Comparison of ENCODE assay signal across 23 cellular contexts in genomic region chr3:57234613-57235575, GRCh38. TPM values are rescaled to one million over a fixed set of nuclear protein-coding genes. Genes with fewer than 3 reads are reported as not detected.
A peak's percentile ranks its signal among the peaks of the same experiment; 100 is the strongest.
DNase-seq lines count a peak whose midpoint lies in the region; ATAC-seq, FAIRE-seq and TF ChIP-seq lines count a peak whose summit lies in the region.
"Had no signal": no experiment of that assay in that cellular context is flagged by ENCODE, and none has a peak within 500 bp of the region (broad histone marks: within the 10 kb centered on the region; RNA-seq: fewer than 3 reads in every experiment).

No MANE protein-coding gene starts in this region.

- POLR2A ChIA-PET in GM12878 (lab: Charles Lee) = interaction anchor here (0.6 to 3.2 kb wide), 7 partner anchors 9 to 553 kb away, joined by 3 to 15 read pairs (median 4); no protein-coding TSS in a partner anchor

- TF ChIP-seq CTCF in GM12865 (IDR thresholded peaks at IDR 0.05; ENCODE audit: insufficient read depth, low read depth, low read length, missing control alignments) (no peak), GM12878 (IDR thresholded peaks at IDR 0.05 in 2 of 3, conservative IDR thresholded peaks at IDR 0.05 in 1 of 3; ENCODE audit: control insufficient read depth in 2 of 3, extremely low read depth in 1 of 3, insufficient read depth in 1 of 3, low read depth in 3 of 3, low read length in 3 of 3) (no peak), glutamatergic neuron (IDR thresholded peaks at IDR 0.05; ENCODE audit: partially characterized antibody, unreplicated experiment) (no peak)

- no peak overlapping the region for H3K27ac Mint-ChIP-seq in glutamatergic neuron (ENCODE audit: unreplicated experiment)

- H4K20me1 ChIP-seq in GM12878 (ENCODE audit: control insufficient read depth, insufficient read depth) = no peaks in the 10 kb centered on the region

- H3K27me3 Mint-ChIP-seq in glutamatergic neuron (ENCODE audit: unreplicated experiment) = no peaks in the 10 kb centered on the region
- H3K27me3 Mint-ChIP-seq: central memory CD8-positive, alpha-beta T cell; effector memory CD8-positive, alpha-beta T cell had no signal

- CTCF ChIA-PET in GM12878 (lab: Yijun Ruan, JAX) = interaction anchor here (0.6 to 1.6 kb wide), 3 partner anchors 8 to 163 kb away, joined by 3 to 6 read pairs (median 6); no protein-coding TSS in a partner anchor

- peak; percentile 58 for ATAC-seq in GM19351 (IDR thresholded peaks at IDR 0.05; ENCODE audit: unreplicated experiment)
- ATAC-seq in HG03139 (IDR thresholded peaks at IDR 0.05; ENCODE audit: unreplicated experiment) = peak; percentile 52
- ATAC-seq in GM12878 = peak; percentile 89
- ATAC-seq: activated CD4-positive, CD25-positive, alpha-beta regulatory T cell treated with anti-CD3 and anti-CD28 coated beads, Interleukin-2, amount 50 U/mL, for 24 hours; effector memory CD8-positive, alpha-beta T cell had no signal

- H2AFZ ChIP-seq in GM12878 (ENCODE audit: control insufficient read depth, low read depth, low read length) = peak overlapping the region; percentile 68

- no peaks in the 10 kb centered on the region for H3K36me3 Mint-ChIP-seq in glutamatergic neuron (ENCODE audit: unreplicated experiment)

- no TSS peak for BruUV-seq in GM12878 (replicated peaks; lab: Mats Ljungman, UMichigan)

- FAIRE-seq in GM12878 (lab: Jason Lieb, UNC) = no peak
- FAIRE-seq: H1 had no signal

- no peaks in the 10 kb centered on the region; the same call in 2 of the 3 replicates for H3K9me3 ChIP-seq in GM12878 (replicated peaks; ENCODE audit: control insufficient read depth, insufficient read depth, low read length)
- H3K9me3 ChIP-seq: tibial nerve had no signal

- TF ChIP-seq RAD21 in GM12878 (IDR thresholded peaks at IDR 0.05; ENCODE audit: insufficient read depth, low read depth, low read length) = no peak

- DNase-seq in GM12865 (ENCODE audit: low read depth) = peak; percentile 39
- no peak for DNase-seq in GM12878 (ENCODE audit: low read depth, low spot score)
- no peak for DNase-seq in stimulated activated CD4-positive, alpha-beta T cell treated with anti-CD3 and anti-CD28 coated beads, Interleukin-4, amount 100 ng/mL, for 1 hour
- no peak for DNase-seq in glutamatergic neuron
- DNase-seq in HuH-7 (ENCODE audit: low spot score) = no peak
- DNase-seq in globus pallidus (ENCODE audit: low spot score) = no peak
- DNase-seq: amniotic stem cell; effector memory CD8-positive, alpha-beta T cell; hypothalamus; mesendoderm; NCI-H1694 treated with DMSO at 0.1 percent for 48 hours; NCI-H446 treated with DMSO at 0.1 percent for 48 hours; SIG-M5; stimulated activated naive CD4-positive, alpha-beta T cell had no signal

- intact Hi-C loops in GM12878 (cut with micrococcal nuclease; ENCODE audit: unreplicated experiment) = no loop called here

- RAD21 ChIA-PET in GM12878 (lab: Charles Lee; ENCODE audit: unreplicated experiment) = interaction anchor here (1.0 to 1.8 kb wide), 2 partner anchors 38 to 162 kb away, joined by 3 to 10 read pairs; no protein-coding TSS in a partner anchor

- in situ Hi-C loops in GM12878 (cut with MboI) = no loop called here

- TF ChIP-seq EP300 in GM12878 (IDR thresholded peaks at IDR 0.05; ENCODE audit: borderline replicate concordance in 1 of 2, control insufficient read depth in 1 of 2, low read depth in 2 of 2, low read length in 2 of 2) = no peak

- H3K27me3 ChIP-seq in GM12878 (replicated peaks in 1 of 2; ENCODE audit: control insufficient read depth in 2 of 2, insufficient read depth in 2 of 2, low read length in 1 of 2) = no peaks in the 10 kb centered on the region
- H3K27me3 ChIP-seq: tibial nerve had no signal

- WGBS in GM12878 (ENCODE audit: insufficient coverage, insufficient replicate concordance, low lambda C conversion rate, missing lambda C conversion rate) = 48% methylated on average over 13 of the region's 13 CpGs

- peak overlapping the region; percentile 49; the same call in 1 of the 2 replicates for H3K9ac ChIP-seq in GM12878 (ENCODE audit: control insufficient read depth, insufficient read depth, low read length)

- H3K4me3 Mint-ChIP-seq in glutamatergic neuron (ENCODE audit: unreplicated experiment) = no peak overlapping the region
- H3K4me3 Mint-ChIP-seq: central memory CD8-positive, alpha-beta T cell; effector memory CD8-positive, alpha-beta T cell had no signal

- TF ChIP-seq POLR2A in GM12878 (IDR thresholded peaks at IDR 0.05; ENCODE audit: low read depth, low read length) = no peak

- H3K4me2 ChIP-seq in GM12878 (ENCODE audit: control insufficient read depth, insufficient read depth) = peak overlapping the region; percentile 66

- peaks cover 40% of the 10 kb centered on the region for H3K79me2 ChIP-seq in GM12878 (ENCODE audit: control insufficient read depth, insufficient read depth, low read length)

- peak overlapping the region; percentile 76 for H3K27ac ChIP-seq in GM12878 (ENCODE audit: control insufficient read depth, insufficient read depth)
- H3K27ac ChIP-seq: tibial nerve had no signal

- H3K9me3 Mint-ChIP-seq in glutamatergic neuron (ENCODE audit: unreplicated experiment) = no peaks in the 10 kb centered on the region
- H3K9me3 Mint-ChIP-seq: central memory CD8-positive, alpha-beta T cell; effector memory CD8-positive, alpha-beta T cell had no signal

- no peaks in the 10 kb centered on the region for H3K4me1 Mint-ChIP-seq in glutamatergic neuron (ENCODE audit: low read depth, unreplicated experiment)

- SMC1A ChIA-PET in GM12878 (lab: Charles Lee; ENCODE audit: uncharacterized antibody, unreplicated experiment) = interaction anchor here (0.6 to 1.8 kb wide), 5 partner anchors 10 to 592 kb away, joined by 3 to 5 read pairs (median 3); no protein-coding TSS in a partner anchor

- H3K4me1 ChIP-seq in GM12878 (ENCODE audit: control insufficient read depth, insufficient read depth, low read length) = peaks cover 2% of the 10 kb centered on the region; the same call in 1 of the 2 replicates

- peaks cover 0 to 22% of the 10 kb centered on the region in 2 experiments; a peak in 2 of 4 replicates for H3K36me3 ChIP-seq in GM12878 (ENCODE audit: control insufficient read depth in 2 of 2, insufficient read depth in 2 of 2, low read length in 1 of 2)

- H3K4me3 ChIP-seq in GM12865 (ENCODE audit: low read depth, low read length) (no peak overlapping the region), GM12878 (peak overlapping the region; percentile 38; the same call in 1 of the 2 replicates)
- H3K4me3 ChIP-seq: tibial nerve had no signal

RNA-seq across cellular contexts. Expression of gene APPL1, which starts 7.4 kb away (rescaled TPM):
- total RNA-seq in GM12878 (2013; cell fraction: nucleolus; rRNA removed) = 91.7 and 99.2 TPM in 2 replicates
- total RNA-seq in GM12878 (2014; rRNA removed) = 56.5 and 66.2 TPM in 2 replicates
- 46.5 and 46.7 TPM in 2 replicates for total RNA-seq in GM12878 (2014; rRNA removed; fragmentation: Illumina TruSeq; extraction: Trizol)
- 35.2 and 39.5 TPM in 2 replicates for total RNA-seq in GM12878 (2021)
- 15.1 TPM for polyA plus RNA-seq in GM12878 (2011; ENCODE audit: low read depth)
- polyA plus RNA-seq in GM12878 (2011; rRNA removed) = 40.9 and 66.4 TPM in 2 replicates
- 21.2 and 22.6 TPM in 2 replicates for polyA plus RNA-seq in GM12878 (2011; cell fraction: cytosol; rRNA removed)
- polyA plus RNA-seq in GM12878 (2011; cell fraction: nucleus; rRNA removed) = 16.3 and 16.4 TPM in 2 replicates
- polyA plus RNA-seq in GM12878 (2012) = 20.5 and 22.5 TPM in 2 replicates
- polyA plus RNA-seq in GM12878 (2014; fragmentation: Illumina TruSeq; extraction: Trizol) = 38.3 and 44.0 TPM in 2 replicates
- polyA plus RNA-seq in GM12878 (2014; fragmentation: Nextera tagmentation; extraction: Ambion mirVana) = 10 to 100 TPM; 15.0 to 16.6 TPM
- 23.1 and 26.0 TPM in 2 replicates for polyA plus RNA-seq in GM12878 (2014; rRNA removed)
- 10 to 100 TPM; 73.4 to 77.6 TPM for polyA plus RNA-seq in GM12878 (2016; fragmentation: Nextera tagmentation; extraction: Ambion mirVana)
- 58.4 and 64.9 TPM in 2 replicates for polyA minus RNA-seq in GM12878 (2011; rRNA and poly(A)+ RNA removed)
- 27.5 and 41.4 TPM in 2 replicates for polyA minus RNA-seq in GM12878 (2011; cell fraction: cytosol; rRNA and poly(A)+ RNA removed)
- 23.3 and 31.1 TPM in 2 replicates for polyA minus RNA-seq in GM12878 (2011; cell fraction: nucleus; rRNA and poly(A)+ RNA removed)
- 23.0 TPM for total RNA-seq in glutamatergic neuron (ENCODE audit: unreplicated experiment)

RNA-seq across cellular contexts. Expression of gene HESX1, which starts 35.1 kb away (rescaled TPM):
- 1.9 and 2.0 TPM in 2 replicates for total RNA-seq in GM12878 (2013; cell fraction: nucleolus; rRNA removed)
- total RNA-seq in GM12878 (2014; rRNA removed) = 3.6 and 4.6 TPM in 2 replicates
- total RNA-seq in GM12878 (2014; rRNA removed; fragmentation: Illumina TruSeq; extraction: Trizol) = 2.5 and 2.7 TPM in 2 replicates
- 2.7 and 3.1 TPM in 2 replicates for total RNA-seq in GM12878 (2021)
- 0.75 TPM for polyA plus RNA-seq in GM12878 (2011; ENCODE audit: low read depth)
- polyA plus RNA-seq in GM12878 (2011; rRNA removed) = 5.8 and 8.3 TPM in 2 replicates
- 2.7 and 3.7 TPM in 2 replicates for polyA plus RNA-seq in GM12878 (2011; cell fraction: cytosol; rRNA removed)
- 5.4 and 7.0 TPM in 2 replicates for polyA plus RNA-seq in GM12878 (2011; cell fraction: nucleus; rRNA removed)
- polyA plus RNA-seq in GM12878 (2012) = 1.5 and 2.2 TPM in 2 replicates
- 4.4 and 4.8 TPM in 2 replicates for polyA plus RNA-seq in GM12878 (2014; fragmentation: Illumina TruSeq; extraction: Trizol)
- 1 to 10 TPM; 4.2 to 5.9 TPM for polyA plus RNA-seq in GM12878 (2014; fragmentation: Nextera tagmentation; extraction: Ambion mirVana)
- 3.3 and 5.1 TPM in 2 replicates for polyA plus RNA-seq in GM12878 (2014; rRNA removed)
- 1 to 10 TPM; 3.0 to 3.1 TPM for polyA plus RNA-seq in GM12878 (2016; fragmentation: Nextera tagmentation; extraction: Ambion mirVana)
- polyA minus RNA-seq in GM12878 (2011; rRNA and poly(A)+ RNA removed) = 0.80 and 1.2 TPM in 2 replicates
- not detected in 2 replicates for polyA minus RNA-seq in GM12878 (2011; cell fraction: cytosol; rRNA and poly(A)+ RNA removed)
- polyA minus RNA-seq in GM12878 (2011; cell fraction: nucleus; rRNA and poly(A)+ RNA removed) = 0.96 TPM in 1 of 2 replicates, not detected in the other
- total RNA-seq in glutamatergic neuron (ENCODE audit: unreplicated experiment) = not detected

RNA-seq across cellular contexts. Expression of gene ASB14, which starts 57.6 kb away (rescaled TPM):
- total RNA-seq in GM12878 (2013; cell fraction: nucleolus; rRNA removed) = 0.24 TPM in 1 of 2 replicates, not detected in the other
- total RNA-seq in GM12878 (2014; rRNA removed) = 0.05 TPM in 1 of 2 replicates, not detected in the other
- total RNA-seq in GM12878 (2014; rRNA removed; fragmentation: Illumina TruSeq; extraction: Trizol) = not detected in 2 replicates
- total RNA-seq in GM12878 (2021) = not detected in 2 replicates
- polyA plus RNA-seq in GM12878 (2011; ENCODE audit: low read depth) = 0.33 TPM
- polyA plus RNA-seq in GM12878 (2011; rRNA removed) = 0.04 TPM in 1 of 2 replicates, not detected in the other
- polyA plus RNA-seq in GM12878 (2011; cell fraction: cytosol; rRNA removed) = not detected in 2 replicates
- polyA plus RNA-seq in GM12878 (2011; cell fraction: nucleus; rRNA removed) = not detected in 2 replicates
- 0.32 and 0.51 TPM in 2 replicates for polyA plus RNA-seq in GM12878 (2012)
- polyA plus RNA-seq in GM12878 (2014; fragmentation: Illumina TruSeq; extraction: Trizol) = not detected in 2 replicates
- polyA plus RNA-seq in GM12878 (2014; fragmentation: Nextera tagmentation; extraction: Ambion mirVana) = under 1 TPM; 0.18 to 0.63 TPM
- not detected in 2 replicates for polyA plus RNA-seq in GM12878 (2014; rRNA removed)
- polyA plus RNA-seq in GM12878 (2016; fragmentation: Nextera tagmentation; extraction: Ambion mirVana) = under 1 TPM; 0.18 to 0.23 TPM
- polyA minus RNA-seq in GM12878 (2011; rRNA and poly(A)+ RNA removed) = not detected in 2 replicates
- polyA minus RNA-seq in GM12878 (2011; cell fraction: cytosol; rRNA and poly(A)+ RNA removed) = not detected in 2 replicates
- polyA minus RNA-seq in GM12878 (2011; cell fraction: nucleus; rRNA and poly(A)+ RNA removed) = 0.12 TPM in 1 of 2 replicates, not detected in the other
- total RNA-seq in glutamatergic neuron (ENCODE audit: unreplicated experiment) = not detected
- total RNA-seq: H1; kidney epithelial cell; M059J; T-helper 2 cell treated with Interferon-gamma antibody and Interleukin-4, amounts not matched to agents 100 ng/mL and 5 ng/mL, for 36 hours; tibial nerve had no signal
- polyA plus RNA-seq: H1 had no signal
